ENCODE assay signal across 1 cellular context in the genomic region with DNA sequence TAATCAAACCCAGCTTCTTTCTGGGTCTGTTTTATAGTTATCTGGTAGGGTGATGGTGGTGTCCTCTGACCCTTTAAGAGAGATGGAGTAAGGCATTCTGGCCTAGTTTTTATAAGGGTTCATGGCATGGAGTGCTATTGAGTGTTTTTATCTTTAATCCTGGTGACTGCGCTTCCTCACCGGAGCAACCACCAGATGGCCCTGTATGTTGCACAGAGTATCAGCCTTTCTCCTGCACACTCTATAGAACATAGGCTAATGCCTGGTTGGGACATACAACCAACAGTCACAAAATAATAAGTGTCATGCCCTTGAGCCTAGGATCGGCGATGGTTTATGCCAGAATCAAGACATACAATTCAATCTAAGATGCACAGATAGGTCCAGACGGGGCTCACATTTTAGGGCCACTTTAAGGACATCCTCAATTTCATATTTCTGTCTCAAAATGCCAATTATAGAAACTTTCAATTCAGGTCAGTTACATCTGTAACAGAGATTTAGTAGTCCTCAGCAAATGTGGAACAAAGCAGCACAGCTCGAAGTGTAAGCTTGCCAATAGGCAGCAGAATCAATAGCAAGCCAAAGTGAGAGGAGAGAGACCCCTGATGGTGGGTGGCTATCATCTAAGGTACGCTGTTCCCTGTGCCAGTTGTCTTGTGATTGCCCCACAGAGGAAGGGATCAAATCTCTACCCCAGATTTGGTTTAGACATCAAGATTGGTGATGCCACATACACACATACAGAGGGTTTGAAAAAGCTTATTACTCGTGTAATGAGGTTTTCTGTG.
A peak's percentile ranks its signal among the peaks of the same experiment; 100 is the strongest.
TF ChIP-seq lines count a peak whose summit lies in the region.

No MANE protein-coding gene starts in this region.

TF ChIP-seq in K562, 482 proteins besides CTCF, POLR2A, EP300 and RAD21:
- TF ChIP-seq, protein P1, sequence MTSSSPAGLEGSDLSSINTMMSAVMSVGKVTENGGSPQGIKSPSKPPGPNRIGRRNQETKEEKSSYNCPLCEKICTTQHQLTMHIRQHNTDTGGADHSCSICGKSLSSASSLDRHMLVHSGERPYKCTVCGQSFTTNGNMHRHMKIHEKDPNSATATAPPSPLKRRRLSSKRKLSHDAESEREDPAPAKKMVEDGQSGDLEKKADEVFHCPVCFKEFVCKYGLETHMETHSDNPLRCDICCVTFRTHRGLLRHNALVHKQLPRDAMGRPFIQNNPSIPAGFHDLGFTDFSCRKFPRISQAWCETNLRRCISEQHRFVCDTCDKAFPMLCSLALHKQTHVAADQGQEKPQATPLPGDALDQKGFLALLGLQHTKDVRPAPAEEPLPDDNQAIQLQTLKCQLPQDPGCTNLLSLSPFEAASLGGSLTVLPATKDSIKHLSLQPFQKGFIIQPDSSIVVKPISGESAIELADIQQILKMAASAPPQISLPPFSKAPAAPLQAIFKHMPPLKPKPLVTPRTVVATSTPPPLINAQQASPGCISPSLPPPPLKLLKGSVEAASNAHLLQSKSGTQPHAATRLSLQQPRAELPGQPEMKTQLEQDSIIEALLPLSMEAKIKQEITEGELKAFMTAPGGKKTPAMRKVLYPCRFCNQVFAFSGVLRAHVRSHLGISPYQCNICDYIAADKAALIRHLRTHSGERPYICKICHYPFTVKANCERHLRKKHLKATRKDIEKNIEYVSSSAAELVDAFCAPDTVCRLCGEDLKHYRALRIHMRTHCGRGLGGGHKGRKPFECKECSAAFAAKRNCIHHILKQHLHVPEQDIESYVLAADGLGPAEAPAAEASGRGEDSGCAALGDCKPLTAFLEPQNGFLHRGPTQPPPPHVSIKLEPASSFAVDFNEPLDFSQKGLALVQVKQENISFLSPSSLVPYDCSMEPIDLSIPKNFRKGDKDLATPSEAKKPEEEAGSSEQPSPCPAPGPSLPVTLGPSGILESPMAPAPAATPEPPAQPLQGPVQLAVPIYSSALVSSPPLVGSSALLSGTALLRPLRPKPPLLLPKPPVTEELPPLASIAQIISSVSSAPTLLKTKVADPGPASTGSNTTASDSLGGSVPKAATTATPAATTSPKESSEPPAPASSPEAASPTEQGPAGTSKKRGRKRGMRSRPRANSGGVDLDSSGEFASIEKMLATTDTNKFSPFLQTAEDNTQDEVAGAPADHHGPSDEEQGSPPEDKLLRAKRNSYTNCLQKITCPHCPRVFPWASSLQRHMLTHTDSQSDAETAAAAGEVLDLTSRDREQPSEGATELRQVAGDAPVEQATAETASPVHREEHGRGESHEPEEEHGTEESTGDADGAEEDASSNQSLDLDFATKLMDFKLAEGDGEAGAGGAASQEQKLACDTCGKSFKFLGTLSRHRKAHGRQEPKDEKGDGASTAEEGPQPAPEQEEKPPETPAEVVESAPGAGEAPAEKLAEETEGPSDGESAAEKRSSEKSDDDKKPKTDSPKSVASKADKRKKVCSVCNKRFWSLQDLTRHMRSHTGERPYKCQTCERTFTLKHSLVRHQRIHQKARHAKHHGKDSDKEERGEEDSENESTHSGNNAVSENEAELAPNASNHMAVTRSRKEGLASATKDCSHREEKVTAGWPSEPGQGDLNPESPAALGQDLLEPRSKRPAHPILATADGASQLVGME (CRISPR knock-in tag; IDR thresholded peaks at IDR 0.05) = no peak
- no peak for TF ChIP-seq ZZZ3 (IDR thresholded peaks at IDR 0.05)
- TF ChIP-seq, protein P2, sequence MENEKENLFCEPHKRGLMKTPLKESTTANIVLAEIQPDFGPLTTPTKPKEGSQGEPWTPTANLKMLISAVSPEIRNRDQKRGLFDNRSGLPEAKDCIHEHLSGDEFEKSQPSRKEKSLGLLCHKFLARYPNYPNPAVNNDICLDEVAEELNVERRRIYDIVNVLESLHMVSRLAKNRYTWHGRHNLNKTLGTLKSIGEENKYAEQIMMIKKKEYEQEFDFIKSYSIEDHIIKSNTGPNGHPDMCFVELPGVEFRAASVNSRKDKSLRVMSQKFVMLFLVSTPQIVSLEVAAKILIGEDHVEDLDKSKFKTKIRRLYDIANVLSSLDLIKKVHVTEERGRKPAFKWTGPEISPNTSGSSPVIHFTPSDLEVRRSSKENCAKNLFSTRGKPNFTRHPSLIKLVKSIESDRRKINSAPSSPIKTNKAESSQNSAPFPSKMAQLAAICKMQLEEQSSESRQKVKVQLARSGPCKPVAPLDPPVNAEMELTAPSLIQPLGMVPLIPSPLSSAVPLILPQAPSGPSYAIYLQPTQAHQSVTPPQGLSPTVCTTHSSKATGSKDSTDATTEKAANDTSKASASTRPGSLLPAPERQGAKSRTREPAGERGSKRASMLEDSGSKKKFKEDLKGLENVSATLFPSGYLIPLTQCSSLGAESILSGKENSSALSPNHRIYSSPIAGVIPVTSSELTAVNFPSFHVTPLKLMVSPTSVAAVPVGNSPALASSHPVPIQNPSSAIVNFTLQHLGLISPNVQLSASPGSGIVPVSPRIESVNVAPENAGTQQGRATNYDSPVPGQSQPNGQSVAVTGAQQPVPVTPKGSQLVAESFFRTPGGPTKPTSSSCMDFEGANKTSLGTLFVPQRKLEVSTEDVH (IDR thresholded peaks at IDR 0.05; ENCODE audit: low read depth, partially characterized antibody) = no peak
- no peak for TF ChIP-seq ILF3 (IDR thresholded peaks at IDR 0.05; ENCODE audit: borderline replicate concordance)
- no peak for TF ChIP-seq ZNF766 (CRISPR knock-in tag; conservative IDR thresholded peaks at IDR 0.05)
- TF ChIP-seq ZC3H4 (CRISPR knock-in tag; IDR thresholded peaks at IDR 0.05; ENCODE audit: borderline replicate concordance) = no peak
- no peak for TF ChIP-seq NCOR1 (IDR thresholded peaks at IDR 0.05)
- TF ChIP-seq SPI1 (IDR thresholded peaks at IDR 0.05; ENCODE audit: borderline replicate concordance, low read depth, low read length) = peak; percentile 16; the same call in 1 of the 2 replicates
- TF ChIP-seq MAZ (CRISPR knock-in tag; conservative IDR thresholded peaks at IDR 0.05 in 1 of 2, IDR thresholded peaks at IDR 0.05 in 1 of 2) = no peak
- TF ChIP-seq, protein P3, sequence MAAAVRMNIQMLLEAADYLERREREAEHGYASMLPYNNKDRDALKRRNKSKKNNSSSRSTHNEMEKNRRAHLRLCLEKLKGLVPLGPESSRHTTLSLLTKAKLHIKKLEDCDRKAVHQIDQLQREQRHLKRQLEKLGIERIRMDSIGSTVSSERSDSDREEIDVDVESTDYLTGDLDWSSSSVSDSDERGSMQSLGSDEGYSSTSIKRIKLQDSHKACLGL (CRISPR knock-in tag; IDR thresholded peaks at IDR 0.05; ENCODE audit: borderline replicate concordance, poor library complexity, severe bottlenecking) = no peak
- 0 out of 2 replicates have a peak, but pooled peaks have one; percentile 12 for TF ChIP-seq MYC (IDR thresholded peaks at IDR 0.05; ENCODE audit: low read depth, low read length)
- no peak for TF ChIP-seq MYC (CRISPR knock-in tag; IDR thresholded peaks at IDR 0.05; ENCODE audit: borderline replicate concordance, low read depth)
